In the genomic region with DNA sequence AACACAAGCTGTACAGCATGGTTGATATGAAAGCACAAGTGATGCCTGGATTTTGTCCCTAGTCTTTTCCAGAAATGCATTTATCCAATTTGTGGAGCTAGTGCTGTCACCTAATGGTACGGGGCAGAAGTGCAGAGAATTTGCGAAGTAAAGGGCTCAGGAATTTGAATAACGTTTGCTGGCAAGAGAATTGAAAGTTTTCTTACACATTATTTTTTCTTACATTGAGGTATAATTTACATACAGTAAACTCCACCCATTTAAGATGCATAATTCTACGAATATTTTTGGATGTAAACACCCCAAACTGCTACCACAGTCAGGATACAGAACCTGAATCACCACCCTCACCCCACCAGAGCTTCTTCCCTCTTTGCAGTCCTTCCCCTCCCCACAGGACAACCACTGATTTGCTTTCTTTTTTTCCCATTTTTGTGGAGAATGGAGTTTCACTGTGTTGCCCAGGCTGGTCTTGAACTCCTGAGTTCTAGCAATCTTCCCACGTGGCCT, we compare ENCODE assay signal across 8 cellular contexts. TPM values are rescaled to one million over a fixed set of nuclear protein-coding genes. Genes with fewer than 3 reads are reported as not detected.
DNase-seq lines count a peak whose midpoint lies in the region; ATAC-seq and TF ChIP-seq lines count a peak whose summit lies in the region.

No MANE protein-coding gene starts in this region.

- no peak for TF ChIP-seq CTCF in SU-DHL-6 (IDR thresholded peaks at IDR 0.05; ENCODE audit: insufficient read depth, low read length, poor library complexity, severe bottlenecking)
- TF ChIP-seq CTCF in progenitor cell of endocrine pancreas (IDR thresholded peaks at IDR 0.05; ENCODE audit: unreplicated experiment): peak; percentile 89

- H3K9me2 ChIP-seq in SU-DHL-6 (replicated peaks; ENCODE audit: insufficient read depth, low read length): no peaks in the 10 kb centered on the region

- intact Hi-C loops in activated CD4-positive, alpha-beta memory T cell treated with anti-CD3 and anti-CD28 coated beads for 36 hours (cut with micrococcal nuclease): loop anchor here (1.0 kb wide), 1 partner anchor 65 kb away; no protein-coding TSS in a partner anchor

- no peak for ATAC-seq in GM18502 (IDR thresholded peaks at IDR 0.05; ENCODE audit: poor library complexity, unreplicated experiment)

- peak overlapping the region; percentile 53 for H2AFZ ChIP-seq in SU-DHL-6 (ENCODE audit: low read depth, low read length, severe bottlenecking)

- H3K36me3 ChIP-seq in SU-DHL-6 (ENCODE audit: low read length): no peaks in the 10 kb centered on the region

- no peaks in the 10 kb centered on the region for H3K27me3 ChIP-seq in SU-DHL-6 (ENCODE audit: low read length)

- DNase-seq in activated CD4-positive, alpha-beta memory T cell treated with anti-CD3 and anti-CD28 coated beads for 36 hours: peak; percentile 18
- no peak for DNase-seq in activated CD4-positive, alpha-beta memory T cell treated with anti-CD3 and anti-CD28 coated beads, Interleukin-2, amount 10 ng/mL, durations not matched to agents 7 days and 5 days
- DNase-seq in KG1 (lab: John Stamatoyannopoulos, UW) (peak; percentile 3), fibroblast of the conjunctiva (ENCODE audit: low read depth) (peak; percentile 33), progenitor cell of endocrine pancreas (ENCODE audit: low spot score, unreplicated experiment) (no peak), cortex of kidney (lab: John Stamatoyannopoulos, UW) (no peak)

- H3K9me3 ChIP-seq in SU-DHL-6 (ENCODE audit: insufficient read depth, low read length): no peaks in the 10 kb centered on the region

- H3F3A ChIP-seq in SU-DHL-6 (ENCODE audit: insufficient read depth): no peaks in the 10 kb centered on the region; the same call in 1 of the 2 replicates

- H3K9ac ChIP-seq in SU-DHL-6 (ENCODE audit: low read length): peak overlapping the region; percentile 52

- H4K20me1 ChIP-seq in SU-DHL-6 (ENCODE audit: low read depth, low read length): no peaks in the 10 kb centered on the region

- H3K4me3 ChIP-seq in SU-DHL-6 (ENCODE audit: insufficient read depth, low read length, poor library complexity, severe bottlenecking): peak overlapping the region; percentile 42

- H3K27ac Mint-ChIP-seq in activated CD4-positive, alpha-beta memory T cell treated with anti-CD3 and anti-CD28 coated beads for 36 hours: no peak overlapping the region
- no peak overlapping the region for H3K27ac Mint-ChIP-seq in activated CD4-positive, alpha-beta memory T cell treated with anti-CD3 and anti-CD28 coated beads, Interleukin-2, amount 10 ng/mL, durations not matched to agents 7 days and 5 days
- no peak overlapping the region for H3K27ac Mint-ChIP-seq in progenitor cell of endocrine pancreas

- peak overlapping the region; percentile 71 for H3K27ac ChIP-seq in SU-DHL-6 (ENCODE audit: low read depth, low read length)

- H3K79me2 ChIP-seq in SU-DHL-6 (ENCODE audit: insufficient read depth, low read length): no peaks in the 10 kb centered on the region; the same call in 1 of the 2 replicates

- no peaks in the 10 kb centered on the region for H3K9me3 Mint-ChIP-seq in activated CD4-positive, alpha-beta memory T cell treated with anti-CD3 and anti-CD28 coated beads for 36 hours
- no peaks in the 10 kb centered on the region for H3K9me3 Mint-ChIP-seq in activated CD4-positive, alpha-beta memory T cell treated with anti-CD3 and anti-CD28 coated beads, Interleukin-2, amount 10 ng/mL, durations not matched to agents 7 days and 5 days
- no peaks in the 10 kb centered on the region for H3K9me3 Mint-ChIP-seq in progenitor cell of endocrine pancreas (ENCODE audit: low read depth)

- H3K27me3 Mint-ChIP-seq in activated CD4-positive, alpha-beta memory T cell treated with anti-CD3 and anti-CD28 coated beads for 36 hours: peaks cover 7% of the 10 kb centered on the region
- peaks cover 17% of the 10 kb centered on the region for H3K27me3 Mint-ChIP-seq in activated CD4-positive, alpha-beta memory T cell treated with anti-CD3 and anti-CD28 coated beads, Interleukin-2, amount 10 ng/mL, durations not matched to agents 7 days and 5 days
- peaks cover 44% of the 10 kb centered on the region for H3K27me3 Mint-ChIP-seq in progenitor cell of endocrine pancreas

- no peak overlapping the region for H3K4me3 Mint-ChIP-seq in activated CD4-positive, alpha-beta memory T cell treated with anti-CD3 and anti-CD28 coated beads for 36 hours
- H3K4me3 Mint-ChIP-seq in activated CD4-positive, alpha-beta memory T cell treated with anti-CD3 and anti-CD28 coated beads, Interleukin-2, amount 10 ng/mL, durations not matched to agents 7 days and 5 days: no peak overlapping the region
- no peak overlapping the region for H3K4me3 Mint-ChIP-seq in progenitor cell of endocrine pancreas (ENCODE audit: low read depth)

- H3K4me1 Mint-ChIP-seq in activated CD4-positive, alpha-beta memory T cell treated with anti-CD3 and anti-CD28 coated beads for 36 hours (ENCODE audit: low read depth): peaks cover 14% of the 10 kb centered on the region
- H3K4me1 Mint-ChIP-seq in activated CD4-positive, alpha-beta memory T cell treated with anti-CD3 and anti-CD28 coated beads, Interleukin-2, amount 10 ng/mL, durations not matched to agents 7 days and 5 days: peaks cover 9% of the 10 kb centered on the region
- H3K4me1 Mint-ChIP-seq in progenitor cell of endocrine pancreas (ENCODE audit: low read depth): no peaks in the 10 kb centered on the region

- POLR2A ChIA-PET in activated CD4-positive, alpha-beta memory T cell treated with anti-CD3 and anti-CD28 coated beads for 36 hours (lab: Charles Lee): no interaction called here
- POLR2A ChIA-PET in activated CD4-positive, alpha-beta memory T cell treated with anti-CD3 and anti-CD28 coated beads, Interleukin-2, amount 10 ng/mL, durations not matched to agents 7 days and 5 days (lab: Charles Lee): interaction anchor here (1.5 kb wide), 1 partner anchor 48 kb away, joined by 3 read pairs; no protein-coding TSS in a partner anchor

- CTCF ChIA-PET in activated CD4-positive, alpha-beta memory T cell treated with anti-CD3 and anti-CD28 coated beads for 36 hours (lab: Charles Lee): interaction anchor here (0.9 to 6.6 kb wide), 4 partner anchors 12 to 65 kb away, joined by 3 to 60 read pairs (median 8); no protein-coding TSS in a partner anchor
- CTCF ChIA-PET in activated CD4-positive, alpha-beta memory T cell treated with anti-CD3 and anti-CD28 coated beads, Interleukin-2, amount 10 ng/mL, durations not matched to agents 7 days and 5 days (lab: Charles Lee): interaction anchor here (0.7 to 4.3 kb wide), 5 partner anchors 13 to 346 kb away, joined by 3 to 43 read pairs (median 6); no protein-coding TSS in a partner anchor

- H3K4me2 ChIP-seq in SU-DHL-6 (ENCODE audit: low read depth, low read length, poor library complexity, severe bottlenecking): peak overlapping the region; percentile 85

- no peaks in the 10 kb centered on the region for H3K36me3 Mint-ChIP-seq in activated CD4-positive, alpha-beta memory T cell treated with anti-CD3 and anti-CD28 coated beads for 36 hours
- no peaks in the 10 kb centered on the region for H3K36me3 Mint-ChIP-seq in activated CD4-positive, alpha-beta memory T cell treated with anti-CD3 and anti-CD28 coated beads, Interleukin-2, amount 10 ng/mL, durations not matched to agents 7 days and 5 days (ENCODE audit: low read depth)
- no peaks in the 10 kb centered on the region for H3K36me3 Mint-ChIP-seq in progenitor cell of endocrine pancreas (ENCODE audit: insufficient read depth)

RNA-seq across cellular contexts. Expression of a gene that starts 3.5 kb away (rescaled TPM):
- not detected for total RNA-seq in activated CD4-positive, alpha-beta memory T cell treated with anti-CD3 and anti-CD28 coated beads for 36 hours
- total RNA-seq in activated CD4-positive, alpha-beta memory T cell treated with anti-CD3 and anti-CD28 coated beads, Interleukin-2, amount 10 ng/mL, durations not matched to agents 7 days and 5 days: not detected
- total RNA-seq in progenitor cell of endocrine pancreas: not detected in 2 replicates

RNA-seq across cellular contexts. Expression of a gene that starts 53.5 kb away (rescaled TPM):
- not detected for total RNA-seq in activated CD4-positive, alpha-beta memory T cell treated with anti-CD3 and anti-CD28 coated beads for 36 hours
- total RNA-seq in activated CD4-positive, alpha-beta memory T cell treated with anti-CD3 and anti-CD28 coated beads, Interleukin-2, amount 10 ng/mL, durations not matched to agents 7 days and 5 days: not detected
- not detected in 2 replicates for total RNA-seq in progenitor cell of endocrine pancreas

Comparison
In these comparisons a context has a peak if more than half of its experiments do, and no peak if none do; other contexts are left out.
1. DNase-seq: peak in activated CD4-positive, alpha-beta memory T cell treated with anti-CD3 and anti-CD28 coated beads for 36 hours (single experiment), KG1 (single experiment) and fibroblast of the conjunctiva (single experiment); none in activated CD4-positive, alpha-beta memory T cell treated with anti-CD3 and anti-CD28 coated beads, Interleukin-2, amount 10 ng/mL, durations not matched to agents 7 days and 5 days (single experiment), progenitor cell of endocrine pancreas (single experiment) and cortex of kidney (single experiment).